8 cellular contexts compared by ENCODE assay signal in the genomic region with DNA sequence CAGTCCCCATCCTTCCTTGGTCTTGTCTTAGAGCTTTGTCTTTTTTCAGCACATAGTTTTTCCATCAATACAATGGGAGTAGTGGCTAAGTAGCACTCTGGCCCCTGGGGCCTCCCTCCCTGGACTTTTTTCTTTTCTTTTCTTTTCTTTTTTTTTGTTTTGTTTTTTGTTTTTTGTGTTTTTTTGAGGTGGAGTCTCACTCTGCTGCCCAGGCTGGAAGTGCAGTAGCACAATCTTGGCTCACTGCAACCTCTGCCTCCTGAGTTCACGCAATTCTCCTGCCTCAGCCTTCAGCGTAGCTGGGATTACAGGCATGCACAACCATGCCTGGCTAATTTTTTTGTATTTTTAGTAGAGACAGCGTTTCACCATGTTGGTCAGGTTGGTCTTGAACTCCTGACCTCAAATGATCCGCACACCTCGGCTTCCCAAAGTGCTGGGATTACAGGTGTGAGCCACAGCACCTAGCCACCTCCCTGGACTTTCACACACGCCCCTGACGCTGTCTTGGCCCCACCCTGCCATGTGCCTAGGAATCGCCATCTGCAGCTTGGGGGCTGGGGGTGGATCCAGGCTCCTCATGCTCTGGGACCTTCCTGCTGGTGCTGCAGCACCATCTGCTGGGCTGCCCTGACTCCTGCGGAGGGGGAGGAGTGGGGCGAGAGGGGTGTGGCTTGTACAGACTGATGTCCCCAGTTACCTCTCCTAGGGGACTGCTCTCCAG. TPM values are rescaled to one million over a fixed set of nuclear protein-coding genes. Genes with fewer than 3 reads are reported as not detected.
DNase-seq lines count a peak whose midpoint lies in the region; ATAC-seq and TF ChIP-seq lines count a peak whose summit lies in the region.

No MANE protein-coding gene starts in this region.

- H2AFZ ChIP-seq in IMR-90 (replicated peaks; ENCODE audit: low read length, poor library complexity): peak overlapping the region; percentile 81
- H2AFZ ChIP-seq in PC-3 (ENCODE audit: low read length): no peak overlapping the region

- H4K20me1 ChIP-seq in IMR-90 (ENCODE audit: insufficient read depth, low read length) (peaks cover 72% of the 10 kb centered on the region), PC-3 (ENCODE audit: low read length) (peaks cover 64% of the 10 kb centered on the region)

- no peak overlapping the region for H2BK120ac ChIP-seq in IMR-90 (ENCODE audit: low read depth, low read length)

- H3K4me2 ChIP-seq in IMR-90 (ENCODE audit: low read depth, low read length) (no peak overlapping the region; the same call in 1 of the 2 replicates), PC-3 (ENCODE audit: low read length) (peak overlapping the region; percentile 81)

- no peak overlapping the region for H4K5ac ChIP-seq in IMR-90 (ENCODE audit: low read depth, low read length)

- no peaks in the 10 kb centered on the region for H3F3A ChIP-seq in PC-3 (ENCODE audit: low read length, unreplicated experiment)

- H2BK15ac ChIP-seq in IMR-90 (ENCODE audit: low read depth, low read length): no peak overlapping the region

- H3K4me1 ChIP-seq in IMR-90 (ENCODE audit: control insufficient read depth, insufficient read depth, low read length) (peaks cover 8% of the 10 kb centered on the region; the same call in 1 of the 2 replicates), PC-3 (ENCODE audit: insufficient read depth, low read length) (peaks cover 33% of the 10 kb centered on the region), muscle layer of duodenum (ENCODE audit: control insufficient read depth in 1 of 2, insufficient read depth in 2 of 2, low read length in 2 of 2) (peaks cover 26 to 31% of the 10 kb centered on the region in 2 donors)

- POLR2A ChIA-PET in IMR-90 (lab: Charles Lee; ENCODE audit: unreplicated experiment) (no interaction called here), PC-3 (lab: Charles Lee; ENCODE audit: unreplicated experiment) (no interaction called here)

- DNase-seq in NCI-H2029 (lab: John Stamatoyannopoulos, UW): peak; percentile 68
- DNase-seq in NCI-H2029 treated with DMSO at 0.1 percent for 48 hours (lab: John Stamatoyannopoulos, UW): no peak
- peak; percentile 87 for DNase-seq in IMR-90
- DNase-seq in PC-3: peak; percentile 94
- peak; percentile 85 for DNase-seq in activated T-cell treated with anti-CD3 and anti-CD28 coated beads, Interleukin-2, amount 50 U/mL, for 1 hour
- peak; percentile 93 to 95 for DNase-seq in erythroblast (lab: John Stamatoyannopoulos, UW)
- peak; percentile 54 to 68 for DNase-seq in stimulated activated CD8-positive, alpha-beta memory T cell treated with anti-CD3 and anti-CD28 coated beads, Interleukin-4, amount 100 ng/mL, for 4 hours (ENCODE audit: low read depth in 2 of 2, low spot score in 1 of 2)

- intact Hi-C loops in IMR-90 (cut with micrococcal nuclease) (loop anchor here (1.0 to 5.0 kb wide), 5 partner anchors 175 to 432 kb away; no protein-coding TSS in a partner anchor), PC-3 (cut with micrococcal nuclease) (loop anchor here (2.0 to 5.0 kb wide), 3 partner anchors 82 to 162 kb away; no protein-coding TSS in a partner anchor)

- peak overlapping the region; percentile 87; the same call in 1 of the 2 replicates for H2AK5ac ChIP-seq in IMR-90 (ENCODE audit: low read depth, low read length)

- peak; percentile 99 for TF ChIP-seq RAD21 in IMR-90 (IDR thresholded peaks at IDR 0.05; ENCODE audit: low read length)

- no peaks in the 10 kb centered on the region for H3K9me1 ChIP-seq in IMR-90 (ENCODE audit: insufficient read depth, low read length)

- peak overlapping the region; percentile 90 for H2AK9ac ChIP-seq in IMR-90 (replicated peaks; ENCODE audit: low read depth, low read length, poor library complexity)

- H3K18ac ChIP-seq in IMR-90 (ENCODE audit: low read depth, low read length): no peak overlapping the region

- in situ Hi-C loops in IMR-90 (cut with MboI; ENCODE audit: low sequenced_read_pairs): loop anchor here (5.0 kb wide), 1 partner anchor 177 kb away; no protein-coding TSS in a partner anchor

- no peak overlapping the region for H3K56ac ChIP-seq in IMR-90 (ENCODE audit: extremely low read depth, insufficient read depth, low read length)

- H3K27ac ChIP-seq in IMR-90 (ENCODE audit: insufficient read depth, low read length) (no peak overlapping the region), PC-3 (ENCODE audit: low read length) (peak overlapping the region; percentile 82), muscle layer of duodenum (ENCODE audit: low read length) (peak overlapping the region; percentile 85)

- H3K9me3 ChIP-seq in IMR-90 (ENCODE audit: control insufficient read depth, insufficient read depth, low read length) (no peaks in the 10 kb centered on the region), PC-3 (ENCODE audit: low read length) (no peaks in the 10 kb centered on the region), muscle layer of duodenum (ENCODE audit: control insufficient read depth in 1 of 2, low read length in 2 of 2) (no peaks in the 10 kb centered on the region)

- H4K91ac ChIP-seq in IMR-90 (ENCODE audit: insufficient read depth, low read depth, low read length): no peak overlapping the region

- peaks cover 10% of the 10 kb centered on the region for H3K27me3 ChIP-seq in IMR-90 (ENCODE audit: control insufficient read depth, insufficient read depth, low read length)
- no peaks in the 10 kb centered on the region for H3K27me3 ChIP-seq in PC-3 (ENCODE audit: low read length)
- no peaks in the 10 kb centered on the region for H3K27me3 ChIP-seq in muscle layer of duodenum (ENCODE audit: low read depth, low read length)

- dilution Hi-C loops in IMR-90 (cut with HindIII; ENCODE audit: low sequenced_read_pairs, unreplicated experiment): no loop called here

- peak; percentile 99 for TF ChIP-seq CTCF in IMR-90 (conservative IDR thresholded peaks at IDR 0.05; ENCODE audit: low read depth, low read length)
- TF ChIP-seq CTCF in PC-3 (conservative IDR thresholded peaks at IDR 0.05; ENCODE audit: low read depth, low read length): peak; percentile 91

- H2BK5ac ChIP-seq in IMR-90 (ENCODE audit: low read depth, low read length, poor library complexity, severe bottlenecking): no peak overlapping the region

- peaks cover 12 to 68% of the 10 kb centered on the region in 2 experiments; a peak in 3 of 4 replicates for H3K79me1 ChIP-seq in IMR-90 (ENCODE audit: low read depth in 1 of 2, low read length in 2 of 2)

- no peak overlapping the region for H2BK20ac ChIP-seq in IMR-90 (ENCODE audit: low read depth, low read length)

- H3K9me2 ChIP-seq in PC-3 (replicated peaks; ENCODE audit: low read length): no peaks in the 10 kb centered on the region

- H3K14ac ChIP-seq in IMR-90 (replicated peaks; ENCODE audit: low read depth, low read length): no peak overlapping the region

- no peak overlapping the region for H3K23ac ChIP-seq in IMR-90 (ENCODE audit: low read depth, low read length)

- peaks cover 82% of the 10 kb centered on the region for H3K79me2 ChIP-seq in PC-3 (ENCODE audit: low read length)

- TF ChIP-seq POLR2A in IMR-90 (IDR thresholded peaks at IDR 0.05; ENCODE audit: low read depth, low read length) (peak; percentile 63), erythroblast (IDR thresholded peaks at IDR 0.05; ENCODE audit: low read length) (no peak)

- ATAC-seq in IMR-90 (ENCODE audit: low read depth) (peak; percentile 71), PC-3 (peak; percentile 42)

- no peak overlapping the region for H3K4ac ChIP-seq in IMR-90 (ENCODE audit: low read depth, low read length)

- 59% methylated on average over 2 of the region's 10 CpGs; no CpG with 5 or more reads in 1 of the 2 experiments for WGBS in IMR-90 (ENCODE audit: extremely low coverage in 2 of 2, insufficient read length in 1 of 2), 2 experiments

- BruUV-seq in IMR-90 (replicated peaks; lab: Mats Ljungman, UMichigan) (no TSS peak), PC-3 (replicated peaks; lab: Mats Ljungman, UMichigan) (no TSS peak)

- no peak overlapping the region for H4K8ac ChIP-seq in IMR-90 (ENCODE audit: low read depth in 2 of 2, low read length in 2 of 2)

- H3K4me3 ChIP-seq in IMR-90 (ENCODE audit: insufficient read depth, low read depth, low read length): no peak overlapping the region
- H3K4me3 ChIP-seq in PC-3 (ENCODE audit: low read length): peak overlapping the region; percentile 95
- H3K4me3 ChIP-seq in muscle layer of duodenum (ENCODE audit: low read depth in 1 of 2, low read length in 2 of 2): peak overlapping the region; percentile 76 to 81

- H3K9ac ChIP-seq in IMR-90 (ENCODE audit: low read depth, low read length) (no peak overlapping the region; the same call in 1 of the 2 replicates), PC-3 (ENCODE audit: low read length) (peak overlapping the region; percentile 96; the same call in 1 of the 2 replicates)

- CTCF ChIA-PET in IMR-90 (lab: Yijun Ruan, JAX) (interaction anchor here (0.6 to 1.9 kb wide), 9 partner anchors 25 to 175 kb away, joined by 3 to 14 read pairs (median 4); no protein-coding TSS in a partner anchor), PC-3 (lab: Charles Lee) (interaction anchor here (0.6 to 1.9 kb wide), 2 partner anchors 161 to 175 kb away, joined by 3 to 7 read pairs; no protein-coding TSS in a partner anchor)

- H3K36me3 ChIP-seq in IMR-90 (ENCODE audit: control insufficient read depth, insufficient read depth, low read length) (peaks cover 33% of the 10 kb centered on the region), PC-3 (ENCODE audit: low read depth, low read length) (peaks cover 38% of the 10 kb centered on the region), muscle layer of duodenum (ENCODE audit: control insufficient read depth in 1 of 2, insufficient read depth in 2 of 2, low read length in 2 of 2) (peaks cover 29 to 32% of the 10 kb centered on the region in 2 donors)

TF ChIP-seq in IMR-90, 13 proteins besides CTCF, POLR2A, EP300 and RAD21 (continues in another document):
- TF ChIP-seq, protein P1, sequence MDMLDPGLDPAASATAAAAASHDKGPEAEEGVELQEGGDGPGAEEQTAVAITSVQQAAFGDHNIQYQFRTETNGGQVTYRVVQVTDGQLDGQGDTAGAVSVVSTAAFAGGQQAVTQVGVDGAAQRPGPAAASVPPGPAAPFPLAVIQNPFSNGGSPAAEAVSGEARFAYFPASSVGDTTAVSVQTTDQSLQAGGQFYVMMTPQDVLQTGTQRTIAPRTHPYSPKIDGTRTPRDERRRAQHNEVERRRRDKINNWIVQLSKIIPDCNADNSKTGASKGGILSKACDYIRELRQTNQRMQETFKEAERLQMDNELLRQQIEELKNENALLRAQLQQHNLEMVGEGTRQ (IDR thresholded peaks at IDR 0.05; ENCODE audit: low read depth, low read length): peak; percentile 48; the same call in 1 of the 2 replicates
- TF ChIP-seq SMC3 (IDR thresholded peaks at IDR 0.05; ENCODE audit: low read depth, low read length): peak; percentile 99
- no peak for TF ChIP-seq CEBPB (IDR thresholded peaks at IDR 0.05; ENCODE audit: low read depth, low read length)

RNA-seq across cellular contexts. Expression of gene C15orf39, which starts 2.8 kb away (rescaled TPM):
- total RNA-seq in IMR-90 (2012; rRNA removed): 1.3 and 1.9 TPM in 2 replicates
- polyA plus RNA-seq in IMR-90 (2012; rRNA removed): 5.7 and 7.0 TPM in 2 replicates
- 3.1 and 5.9 TPM in 2 replicates for polyA plus RNA-seq in IMR-90 (2012; cell fraction: cytosol; rRNA removed)
- 6.0 and 10.0 TPM in 2 replicates for polyA plus RNA-seq in IMR-90 (2012; cell fraction: nucleus; rRNA removed; ENCODE audit: low replicate concordance)
- 23.8 and 31.0 TPM in 2 replicates for total RNA-seq in PC-3 (2014; rRNA removed)

RNA-seq across cellular contexts. Expression of gene GOLGA6C, which starts 53.6 kb away (rescaled TPM):
- total RNA-seq in IMR-90 (2012; rRNA removed): not detected in 2 replicates
- not detected in 2 replicates for polyA plus RNA-seq in IMR-90 (2012; rRNA removed)
- polyA plus RNA-seq in IMR-90 (2012; cell fraction: cytosol; rRNA removed): not detected in 2 replicates
- not detected in 2 replicates for polyA plus RNA-seq in IMR-90 (2012; cell fraction: nucleus; rRNA removed; ENCODE audit: low replicate concordance)
- total RNA-seq in PC-3 (2014; rRNA removed): not detected in 2 replicates
